In the genomic region with DNA sequence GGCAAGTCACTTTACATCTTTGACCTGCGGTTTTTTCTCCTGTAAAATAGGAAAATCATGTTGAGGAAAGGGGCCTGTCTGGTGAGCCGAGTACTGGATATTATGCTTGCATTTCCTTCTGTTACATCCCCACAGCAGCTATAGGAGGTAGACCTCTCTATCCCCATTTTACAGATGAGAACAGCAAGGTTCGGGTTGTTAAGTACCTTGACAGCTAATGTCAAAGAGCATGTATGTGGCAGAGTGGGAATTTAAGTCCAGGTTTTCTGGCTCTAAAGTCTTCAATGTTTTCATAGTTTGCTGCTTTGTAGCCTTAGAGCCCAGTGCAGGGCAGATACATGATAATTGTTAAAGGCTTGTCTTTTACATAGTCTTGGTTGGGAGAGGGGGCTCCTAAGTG, we compare ENCODE assay signal across 1 cellular context.
TF ChIP-seq lines count a peak whose summit lies in the region.

No MANE protein-coding gene starts in this region.

TF ChIP-seq in K562, 482 proteins besides CTCF, POLR2A, EP300 and RAD21:
- TF ChIP-seq BCOR (IDR thresholded peaks at IDR 0.05) = peak; percentile 47; the same call in 1 of the 2 replicates
- no peak for TF ChIP-seq EP400 (IDR thresholded peaks at IDR 0.05)
- peak; percentile 78 for TF ChIP-seq RBM25 (IDR thresholded peaks at IDR 0.05; ENCODE audit: low read depth, low read length, severe bottlenecking)
